In the genomic region with DNA sequence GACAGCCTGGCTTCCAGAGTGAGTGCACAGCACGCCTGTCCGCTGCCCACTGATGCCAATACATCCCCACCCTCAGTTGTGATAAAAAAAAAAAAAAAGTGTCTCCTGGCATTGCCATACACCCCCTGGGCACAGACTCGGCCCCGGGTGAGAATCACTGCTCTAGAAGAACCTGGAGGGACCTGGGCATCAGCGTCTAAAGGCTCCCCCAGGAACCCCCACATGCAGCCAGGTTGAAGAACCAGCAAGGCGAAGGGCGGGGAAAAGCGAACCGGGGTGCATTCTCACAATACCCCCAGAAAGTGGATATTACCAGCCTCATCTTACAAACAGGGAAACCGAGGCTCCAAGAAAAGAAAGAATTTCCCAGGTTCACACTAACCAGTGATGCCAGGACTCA, we compare ENCODE assay signal across 4 cellular contexts. TPM values are rescaled to one million over a fixed set of nuclear protein-coding genes. Genes with fewer than 3 reads are reported as not detected.
"Had no signal": no experiment of that assay in that cellular context is flagged by ENCODE, and none has a peak within 500 bp of the region (broad histone marks: within the 10 kb centered on the region; RNA-seq: fewer than 3 reads in every experiment).

No MANE protein-coding gene starts in this region.

- H3K9me3 ChIP-seq: Peyer's patch had no signal

- H3K27ac ChIP-seq: Peyer's patch had no signal

- H3K4me3 ChIP-seq: Peyer's patch had no signal

- H3K27me3 ChIP-seq: Peyer's patch had no signal

- DNase-seq: NCI-H446 treated with DMSO at 0.1 percent for 48 hours had no signal

RNA-seq across cellular contexts. Expression of a gene that starts 28.5 kb away (rescaled TPM):
- total RNA-seq: T-helper 1 cell treated with Interleukin-12 subunit alpha and Interleukin-12 subunit beta and Interleukin-4 antibody, amounts not matched to agents 30 ng/mL and 1 ng/mL, for 36 hours; T-helper 2 cell treated with Interferon-gamma antibody and Interleukin-4, amounts not matched to agents 100 ng/mL and 5 ng/mL, for 36 hours had no signal
